8 cellular contexts compared by ENCODE assay signal in genomic region chr19:13839938-13840750, GRCh38. TPM values are rescaled to one million over a fixed set of nuclear protein-coding genes. Genes with fewer than 3 reads are reported as not detected.
DNase-seq lines count a peak whose midpoint lies in the region; ATAC-seq and TF ChIP-seq lines count a peak whose summit lies in the region.

No MANE protein-coding gene starts in this region.

- no peak for TF ChIP-seq POLR2A in prostate gland (IDR thresholded peaks at IDR 0.05)

- peaks cover 12% of the 10 kb centered on the region for H4K20me1 ChIP-seq in Loucy (ENCODE audit: insufficient read depth, low read length, poor library complexity, severe bottlenecking)

- H3K4me3 ChIP-seq in Loucy (ENCODE audit: low read length, poor library complexity, severe bottlenecking) (peak overlapping the region; percentile 87), fibroblast of the aortic adventitia (ENCODE audit: low read depth, low read length) (peak overlapping the region; percentile 97), prostate gland (peak overlapping the region; percentile 91 to 96)

- H3K79me2 ChIP-seq in Loucy (ENCODE audit: insufficient read depth, low read length), result peaks cover 62% of the 10 kb centered on the region

- DNase-seq in Calu3 (peak; percentile 76), fibroblast of the aortic adventitia (ENCODE audit: low read depth) (peak; percentile 34), prostate gland (ENCODE audit: low spot score) (no peak), germinal center (ENCODE audit: low spot score) (no peak)
- DNase-seq in activated T-cell treated with anti-CD3 and anti-CD28 coated beads, Interleukin-2, amount 50 U/mL, for 48 hours, result peak; percentile 65 to 73

- CTCF ChIA-PET in Calu3 (lab: Charles Lee), result interaction anchor here (0.6 to 2.7 kb wide), 2 partner anchors 22 to 213 kb away, joined by 6 to 16 read pairs; no protein-coding TSS in a partner anchor

- H3K9me3 Mint-ChIP-seq in Calu3 (ENCODE audit: low read depth, unreplicated experiment), result no peaks in the 10 kb centered on the region

- H3K27ac Mint-ChIP-seq in Calu3 (ENCODE audit: unreplicated experiment), result peak overlapping the region; percentile 96

- H3K9me3 ChIP-seq in Loucy (ENCODE audit: insufficient read depth, low read depth, low read length), result no peaks in the 10 kb centered on the region
- no peaks in the 10 kb centered on the region for H3K9me3 ChIP-seq in prostate gland

- intact Hi-C loops in Calu3 (cut with micrococcal nuclease; ENCODE audit: unreplicated experiment) (no loop called here), prostate gland (cut with DNase I) (loop anchor here (5.0 kb wide), 1 partner anchor 43 kb away; the partner anchor contains the start of gene ZSWIM4)

- no peaks in the 10 kb centered on the region for H3K27me3 ChIP-seq in Loucy (ENCODE audit: insufficient read depth, low read length, poor library complexity, severe bottlenecking)
- H3K27me3 ChIP-seq in prostate gland (replicated peaks; ENCODE audit: insufficient read depth), result no peaks in the 10 kb centered on the region

- H3K4me1 Mint-ChIP-seq in Calu3 (ENCODE audit: low read depth, unreplicated experiment), result peaks cover 10% of the 10 kb centered on the region

- peak overlapping the region; percentile 86 for H3K4me3 Mint-ChIP-seq in Calu3 (ENCODE audit: low read depth, unreplicated experiment)

- peaks cover 10% of the 10 kb centered on the region for H3F3A ChIP-seq in Loucy (ENCODE audit: low read depth)

- peak overlapping the region; percentile 80 for H3K4me2 ChIP-seq in Loucy (ENCODE audit: low read depth, low read length, poor library complexity, severe bottlenecking)

- H3K9ac ChIP-seq in Loucy (ENCODE audit: low read depth, low read length, poor library complexity, severe bottlenecking), result peak overlapping the region; percentile 98

- H3K4me1 ChIP-seq in Loucy (ENCODE audit: insufficient read depth, low read length, poor library complexity, severe bottlenecking), result peaks cover 73% of the 10 kb centered on the region
- H3K4me1 ChIP-seq in prostate gland (replicated peaks), result peaks cover 16% of the 10 kb centered on the region

- BruUV-seq in Calu3 (replicated peaks; lab: Mats Ljungman, UMichigan), result no TSS peak

- H3K36me3 Mint-ChIP-seq in Calu3 (ENCODE audit: insufficient read depth, unreplicated experiment), result peaks cover 96% of the 10 kb centered on the region

- peak overlapping the region; percentile 98 to 99 for H3K27ac ChIP-seq in prostate gland

- no peaks in the 10 kb centered on the region for H3K9me2 ChIP-seq in Loucy (replicated peaks; ENCODE audit: low read depth, low read length)

- no peak overlapping the region for H2AFZ ChIP-seq in Loucy (ENCODE audit: low read length)

- ATAC-seq in HG03378 (IDR thresholded peaks at IDR 0.05; ENCODE audit: unreplicated experiment) (no peak), HG02798 (IDR thresholded peaks at IDR 0.05; ENCODE audit: poor library complexity, unreplicated experiment) (no peak)

- no peaks in the 10 kb centered on the region for H3K27me3 Mint-ChIP-seq in Calu3 (ENCODE audit: unreplicated experiment)

- H3K36me3 ChIP-seq in Loucy (ENCODE audit: insufficient read depth, low read length) (no peaks in the 10 kb centered on the region), prostate gland (peaks cover 5 to 6% of the 10 kb centered on the region in 2 donors)

- TF ChIP-seq CTCF in Calu3 (IDR thresholded peaks at IDR 0.05; ENCODE audit: unreplicated experiment) (no peak), Loucy (conservative IDR thresholded peaks at IDR 0.05; ENCODE audit: low read length) (no peak), fibroblast of the aortic adventitia (IDR thresholded peaks at IDR 0.05; ENCODE audit: insufficient read depth, low read length) (no peak), prostate gland (IDR thresholded peaks at IDR 0.05) (no peak)

- WGBS in prostate gland, result 28% methylated on average over 22 of the region's 22 CpGs

RNA-seq across cellular contexts. Expression of gene NANOS3, which starts 36.8 kb away (rescaled TPM):
- total RNA-seq in Calu3 (2022) (1.2 TPM in 1 of 2 replicates, not detected in the other), fibroblast of the aortic adventitia (ENCODE audit: low replicate concordance) (0.27 TPM in 1 of 2 replicates, not detected in the other), prostate gland (1 to 10 TPM in 1 of 2 donors, not detected in 1; 1.5 TPM)

RNA-seq across cellular contexts. Expression of gene ZSWIM4, which starts 44.9 kb away (rescaled TPM):
- total RNA-seq in Calu3 (2022), result 10.7 and 11.5 TPM in 2 replicates
- 0.57 and 6.7 TPM in 2 replicates for total RNA-seq in fibroblast of the aortic adventitia (ENCODE audit: low replicate concordance)
- total RNA-seq in prostate gland, result 10 to 100 TPM in 1 of 2 donors, 1 to 10 TPM in 1; 9.7 to 14.2 TPM

Comparison
In these comparisons a context has a peak if more than half of its experiments do, and no peak if none do; other contexts are left out.
1. DNase-seq: peak in Calu3 (single experiment), activated T-cell treated with anti-CD3 and anti-CD28 coated beads, Interleukin-2, amount 50 U/mL, for 48 hours (2 of 2) and fibroblast of the aortic adventitia (single experiment); none in prostate gland (single experiment) and germinal center (single experiment).
2. Peak in every context shown above with its lines, with median percentiles within 50 percentile points of each other: H3K4me3 ChIP-seq.